ENCODE assay signal across 31 cellular contexts in the genomic region with DNA sequence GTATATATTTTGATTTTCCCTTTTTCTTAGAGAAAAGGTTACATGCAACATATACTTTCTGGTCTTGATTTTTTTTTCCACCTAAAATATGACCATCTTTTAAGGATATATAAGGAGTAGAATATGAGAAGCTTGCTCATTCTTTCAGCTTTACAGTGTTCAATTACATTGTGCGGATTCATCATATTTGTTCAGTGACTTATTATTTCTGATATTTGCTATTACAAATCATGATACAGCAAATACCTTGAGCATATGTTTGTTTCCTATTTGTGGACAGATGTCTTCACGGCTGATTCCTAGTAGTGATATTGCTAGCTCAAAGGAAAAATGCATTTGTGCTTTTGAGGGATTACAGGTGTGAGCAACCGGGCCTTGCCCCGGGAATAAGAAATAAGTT.
"Had no signal": no experiment of that assay in that cellular context is flagged by ENCODE, and none has a peak within 500 bp of the region (broad histone marks: within the 10 kb centered on the region; RNA-seq: fewer than 3 reads in every experiment).

No MANE protein-coding gene starts in this region.

- H3K27me3 ChIP-seq: adrenal gland, body of pancreas, cardiac muscle cell, dorsolateral prefrontal cortex, esophagus muscularis mucosa, foreskin keratinocyte, gastrocnemius medialis, heart left ventricle had no signal

- H3K4me3 ChIP-seq: adrenal gland, body of pancreas, cardiac muscle cell, coronary artery, dorsolateral prefrontal cortex, esophagus muscularis mucosa, gastrocnemius medialis, heart left ventricle had no signal

- DNase-seq: activated CD4-positive, alpha-beta memory T cell treated with anti-CD3 and anti-CD28 coated beads for 36 hours; activated CD4-positive, alpha-beta T cell treated with anti-CD3 and anti-CD28 coated beads for 36 hours; activated CD4-positive, alpha-beta T cell treated with anti-CD3 and anti-CD28 coated beads, Interleukin-2, amount 10 ng/mL, durations not matched to agents 24 days and 14 days; activated CD4-positive, CD25-positive, alpha-beta regulatory T cell; activated CD4-positive, CD25-positive, alpha-beta regulatory T cell treated with anti-CD3 and anti-CD28 coated beads, Interleukin-2, amount 50 U/mL, for 72 hours; activated CD8-positive, alpha-beta memory T cell treated with anti-CD3 and anti-CD28 coated beads, Interleukin-2, amount 10 ng/mL, durations not matched to agents 7 days and 5 days; activated CD8-positive, alpha-beta memory T cell treated with anti-CD3 and anti-CD28 coated beads, Interleukin-2, amount 50 U/mL, for 4 hours; activated CD8-positive, alpha-beta T cell treated with anti-CD3 and anti-CD28 coated beads, Interleukin-2, amount 10 ng/mL, durations not matched to agents 7 days and 5 days; activated effector memory CD4-positive, alpha-beta T cell treated with anti-CD3 and anti-CD28 coated beads, Interleukin-2, amount 50 U/mL, for 16 hours; activated naive CD4-positive, alpha-beta T cell treated with anti-CD3 and anti-CD28 coated beads for 36 hours; activated naive CD8-positive, alpha-beta T cell treated with anti-CD3 and anti-CD28 coated beads for 36 hours; activated naive CD8-positive, alpha-beta T cell treated with anti-CD3 and anti-CD28 coated beads, Interleukin-2, amount 50 U/mL, for 24 hours; activated T-cell treated with anti-CD3 and anti-CD28 coated beads, Interleukin-2, amount 50 U/mL, for 1 hour; activated T-cell treated with anti-CD3 and anti-CD28 coated beads, Interleukin-2, amount 50 U/mL, for 48 hours; adrenal gland; amygdala; aorta; body of pancreas; central memory CD4-positive, alpha-beta T cell; dorsolateral prefrontal cortex; effector memory CD4-positive, alpha-beta T cell; endodermal cell; erythroblast; foreskin keratinocyte; gastrocnemius medialis; glutamatergic neuron; heart left ventricle; T-helper 2 cell had no signal

- H3K36me3 ChIP-seq: adrenal gland, cardiac muscle cell, gastrocnemius medialis had no signal

- H3K9me3 ChIP-seq: adrenal gland, body of pancreas, esophagus muscularis mucosa, gastrocnemius medialis, heart left ventricle had no signal

- H3K27ac ChIP-seq: adrenal gland, body of pancreas, cardiac muscle cell, coronary artery, dorsolateral prefrontal cortex, esophagus muscularis mucosa, foreskin keratinocyte, gastrocnemius medialis, heart left ventricle had no signal

- H3K4me1 ChIP-seq: adrenal gland, foreskin keratinocyte had no signal

- ATAC-seq: activated CD4-positive, alpha-beta T cell treated with anti-CD3 and anti-CD28 coated beads for 36 hours; activated CD8-positive, alpha-beta memory T cell treated with anti-CD3 and anti-CD28 coated beads, Interleukin-2, amount 10 ng/mL, durations not matched to agents 7 days and 5 days; activated CD8-positive, alpha-beta T cell treated with anti-CD3 and anti-CD28 coated beads, Interleukin-2, amount 10 ng/mL, durations not matched to agents 7 days and 5 days; activated naive CD8-positive, alpha-beta T cell treated with anti-CD3 and anti-CD28 coated beads, Interleukin-2, amount 50 U/mL, for 24 hours; body of pancreas; foreskin keratinocyte; gastrocnemius medialis; heart left ventricle had no signal
